ENCODE assay signal across 8 cellular contexts in the genomic region with DNA sequence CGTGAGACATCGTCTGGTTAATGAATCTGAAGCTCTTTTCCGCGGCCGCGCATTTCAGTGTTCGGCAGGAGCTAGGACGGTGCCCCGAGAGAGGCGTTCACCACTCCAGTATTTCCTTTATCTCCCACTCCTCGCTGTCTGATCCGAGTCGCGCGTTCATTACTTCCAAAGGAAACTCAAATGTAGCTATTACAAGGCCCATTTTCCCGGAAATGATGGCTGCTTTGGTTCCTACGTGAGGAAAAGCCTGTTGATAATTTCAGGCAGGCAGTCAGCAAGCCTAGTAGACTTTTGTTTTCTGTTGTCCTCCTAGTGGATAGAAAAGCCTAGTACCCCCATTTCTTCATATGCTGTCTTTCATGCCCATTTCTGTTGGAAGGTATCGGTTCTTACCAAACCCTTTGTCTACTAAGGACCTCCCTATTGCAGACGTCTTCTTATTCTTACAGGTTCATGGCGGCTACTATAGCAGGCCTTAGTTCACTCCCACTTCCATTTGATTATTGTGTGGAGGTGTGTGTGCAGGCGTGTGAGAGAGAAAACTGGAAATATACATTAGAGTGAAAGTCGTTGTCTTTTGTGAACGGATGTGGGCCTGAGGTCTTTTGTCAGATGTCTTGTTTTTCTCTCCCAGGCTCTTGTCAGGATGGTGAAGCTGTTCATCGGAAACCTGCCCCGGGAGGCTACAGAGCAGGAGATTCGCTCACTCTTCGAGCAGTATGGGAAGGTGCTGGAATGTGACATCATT. TPM values are rescaled to one million over a fixed set of nuclear protein-coding genes. Genes with fewer than 3 reads are reported as not detected.
A peak's percentile ranks its signal among the peaks of the same experiment; 100 is the strongest.
DNase-seq lines count a peak whose midpoint lies in the region; ATAC-seq and TF ChIP-seq lines count a peak whose summit lies in the region.

No MANE protein-coding gene starts in this region.

- DNase-seq in COLO668 (lab: John Stamatoyannopoulos, UW; ENCODE audit: unreplicated experiment) (peak; percentile 46), foreskin fibroblast (peak in 1 of 2 donors; percentile 50), SKM-1 treated with dmso at 0.1 percent for 144 hours (lab: John Stamatoyannopoulos, UW; ENCODE audit: unreplicated experiment) (no peak), retina (no peak)
- DNase-seq in activated CD8-positive, alpha-beta T cell treated with anti-CD3 and anti-CD28 coated beads for 36 hours = peak; percentile 37

- no peaks in the 10 kb centered on the region for H3K9me3 ChIP-seq in parathyroid adenoma (ENCODE audit: control insufficient read depth, low read length)

- H3K4me1 Mint-ChIP-seq in IgD-negative memory B cell = peaks cover 50 to 60% (median 60%) of the 10 kb centered on the region in 3 donors
- peaks cover 63% of the 10 kb centered on the region for H3K4me1 Mint-ChIP-seq in activated CD8-positive, alpha-beta T cell treated with anti-CD3 and anti-CD28 coated beads for 36 hours (ENCODE audit: low read depth)

- H3K27me3 ChIP-seq in parathyroid adenoma (ENCODE audit: control insufficient read depth, insufficient read depth, low read length) = no peaks in the 10 kb centered on the region

- H3K4me3 Mint-ChIP-seq in IgD-negative memory B cell = peak overlapping the region; percentile 95 to 98 (median 98)
- H3K4me3 Mint-ChIP-seq in activated CD8-positive, alpha-beta T cell treated with anti-CD3 and anti-CD28 coated beads for 36 hours = peak overlapping the region; percentile 83

- POLR2A ChIA-PET in activated CD8-positive, alpha-beta T cell treated with anti-CD3 and anti-CD28 coated beads for 36 hours (lab: Charles Lee) = interaction anchor here (0.8 to 27.4 kb wide), 12 partner anchors 9 to 109 kb away, joined by 3 to 558 read pairs (median 8); a partner anchor contains a TSS

- peaks cover 42% of the 10 kb centered on the region for H3K79me2 ChIP-seq in parathyroid adenoma

- H3K27ac Mint-ChIP-seq in IgD-negative memory B cell = peak overlapping the region; percentile 85 to 99 (median 91)
- H3K27ac Mint-ChIP-seq in activated CD8-positive, alpha-beta T cell treated with anti-CD3 and anti-CD28 coated beads for 36 hours = peak overlapping the region; percentile 98

- TF ChIP-seq CTCF in activated CD8-positive, alpha-beta T cell treated with anti-CD3 and anti-CD28 coated beads for 36 hours (IDR thresholded peaks at IDR 0.05) = peak; percentile 15
- no peak for TF ChIP-seq CTCF in foreskin fibroblast (IDR thresholded peaks at IDR 0.05; ENCODE audit: low read depth, low read length)
- TF ChIP-seq CTCF in parathyroid adenoma (IDR thresholded peaks at IDR 0.05) = no peak

- H3K27ac ChIP-seq in parathyroid adenoma = peak overlapping the region; percentile 87

- peaks cover 1% of the 10 kb centered on the region for H3K27me3 Mint-ChIP-seq in IgD-negative memory B cell
- no peaks in the 10 kb centered on the region for H3K27me3 Mint-ChIP-seq in activated CD8-positive, alpha-beta T cell treated with anti-CD3 and anti-CD28 coated beads for 36 hours

- H2AFZ ChIP-seq in parathyroid adenoma = peak overlapping the region; percentile 43

- CTCF ChIA-PET in activated CD8-positive, alpha-beta T cell treated with anti-CD3 and anti-CD28 coated beads for 36 hours (lab: Charles Lee) = interaction anchor here (0.6 to 4.3 kb wide), 9 partner anchors 9 to 49 kb away, joined by 3 to 29 read pairs (median 4); a partner anchor contains a TSS

- peak overlapping the region; percentile 38 for H3K9ac ChIP-seq in parathyroid adenoma

- intact Hi-C loops in activated CD8-positive, alpha-beta T cell treated with anti-CD3 and anti-CD28 coated beads for 36 hours (cut with micrococcal nuclease) = loop anchor here (2.0 to 5.0 kb wide), 2 partner anchors 20 to 38 kb away; a partner anchor contains a TSS

- H3K9me3 Mint-ChIP-seq in IgD-negative memory B cell = no peaks in the 10 kb centered on the region
- H3K9me3 Mint-ChIP-seq in activated CD8-positive, alpha-beta T cell treated with anti-CD3 and anti-CD28 coated beads for 36 hours = peaks cover 2% of the 10 kb centered on the region

- ATAC-seq in activated CD8-positive, alpha-beta T cell treated with anti-CD3 and anti-CD28 coated beads for 36 hours = no peak
- no peak for ATAC-seq in HG02759 (IDR thresholded peaks at IDR 0.05; ENCODE audit: unreplicated experiment)

- no peaks in the 10 kb centered on the region for H3K36me3 ChIP-seq in parathyroid adenoma (ENCODE audit: control insufficient read depth, insufficient read depth, low read length)

- peak overlapping the region; percentile 89 for H3K4me2 ChIP-seq in parathyroid adenoma (ENCODE audit: low read length)

- peaks cover 8% of the 10 kb centered on the region for H3K4me1 ChIP-seq in parathyroid adenoma

- H3K36me3 Mint-ChIP-seq in IgD-negative memory B cell = peaks cover 7% of the 10 kb centered on the region
- H3K36me3 Mint-ChIP-seq in activated CD8-positive, alpha-beta T cell treated with anti-CD3 and anti-CD28 coated beads for 36 hours (ENCODE audit: low read depth) = peaks cover 77% of the 10 kb centered on the region

- H3K4me3 ChIP-seq in foreskin fibroblast (ENCODE audit: low read depth in 1 of 2, low read length in 2 of 2) (peak overlapping the region; percentile 85 to 98), parathyroid adenoma (ENCODE audit: low read depth, low read length) (peak overlapping the region; percentile 97)

RNA-seq across cellular contexts. Expression of a gene that starts 0.7 kb away (rescaled TPM):
- 189 TPM for polyA plus RNA-seq in IgD-negative memory B cell
- 100 to 1,000 TPM; 108 to 114 TPM for total RNA-seq in activated CD8-positive, alpha-beta T cell treated with anti-CD3 and anti-CD28 coated beads for 36 hours

RNA-seq across cellular contexts. Expression of a gene that starts 22.8 kb away (rescaled TPM):
- polyA plus RNA-seq in IgD-negative memory B cell = 80.5 TPM
- total RNA-seq in activated CD8-positive, alpha-beta T cell treated with anti-CD3 and anti-CD28 coated beads for 36 hours = 100 to 1,000 TPM; 153 to 159 TPM

RNA-seq across cellular contexts. Expression of a gene that starts 38.4 kb away (rescaled TPM):
- 22.9 TPM for polyA plus RNA-seq in IgD-negative memory B cell
- 10 to 100 TPM; 10.7 to 13.1 TPM for total RNA-seq in activated CD8-positive, alpha-beta T cell treated with anti-CD3 and anti-CD28 coated beads for 36 hours

RNA-seq across cellular contexts. Expression of a gene that starts 46.3 kb away (rescaled TPM):
- 74.7 TPM for polyA plus RNA-seq in IgD-negative memory B cell
- 10 to 100 TPM; 22.0 to 25.6 TPM for total RNA-seq in activated CD8-positive, alpha-beta T cell treated with anti-CD3 and anti-CD28 coated beads for 36 hours

RNA-seq across cellular contexts. Expression of a gene that starts 46.4 kb away (rescaled TPM):
- polyA plus RNA-seq in IgD-negative memory B cell = not detected
- total RNA-seq in activated CD8-positive, alpha-beta T cell treated with anti-CD3 and anti-CD28 coated beads for 36 hours = under 1 TPM; 0.14 to 0.27 TPM

Comparison
In these comparisons a context has a peak if more than half of its experiments do, and no peak if none do; other contexts are left out.
1. DNase-seq: peak in COLO668 (single experiment) and activated CD8-positive, alpha-beta T cell treated with anti-CD3 and anti-CD28 coated beads for 36 hours (single experiment); none in SKM-1 treated with dmso at 0.1 percent for 144 hours (single experiment) and retina (single experiment).